8 cellular contexts compared by ENCODE assay signal in the genomic region with DNA sequence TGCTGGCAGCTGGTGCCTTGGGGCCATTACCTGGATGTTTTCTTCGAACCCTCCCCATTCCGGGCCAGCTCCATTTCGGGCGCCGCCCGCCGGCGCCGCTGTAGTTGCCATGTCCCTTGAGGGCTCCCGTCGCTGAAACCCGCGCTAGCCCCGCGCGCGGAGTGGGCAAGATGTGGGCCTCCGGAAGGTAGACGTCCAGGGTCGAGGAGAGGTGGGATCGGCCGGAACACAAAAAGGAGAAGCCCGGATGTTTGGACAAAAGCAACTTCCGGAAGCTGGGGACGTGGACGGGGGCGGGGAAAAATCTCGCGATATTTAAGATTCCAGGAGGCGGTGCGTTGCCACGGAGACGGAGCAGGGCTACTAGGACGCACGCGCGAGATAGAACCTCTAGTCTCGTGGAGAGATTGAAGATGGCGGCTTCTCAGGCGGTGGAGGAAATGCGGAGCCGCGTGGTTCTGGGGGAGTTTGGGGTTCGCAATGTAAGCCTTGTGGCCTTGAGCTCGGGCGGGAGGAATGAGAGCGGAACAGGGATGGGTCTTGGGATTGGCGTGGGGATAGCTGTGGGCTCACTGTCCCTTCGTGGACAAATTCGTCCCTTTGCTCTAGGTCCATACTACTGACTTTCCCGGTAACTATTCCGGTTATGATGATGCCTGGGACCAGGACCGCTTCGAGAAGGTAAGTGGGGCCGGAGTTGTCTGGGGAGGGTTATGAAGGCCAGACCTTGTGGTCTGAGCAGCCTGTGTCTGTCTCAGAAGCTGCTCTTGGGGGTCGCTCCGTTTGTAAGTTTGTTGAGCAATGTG. TPM values are rescaled to one million over a fixed set of nuclear protein-coding genes. Genes with fewer than 3 reads are reported as not detected.
DNase-seq lines count a peak whose midpoint lies in the region; ATAC-seq and TF ChIP-seq lines count a peak whose summit lies in the region.

A gene with protein sequence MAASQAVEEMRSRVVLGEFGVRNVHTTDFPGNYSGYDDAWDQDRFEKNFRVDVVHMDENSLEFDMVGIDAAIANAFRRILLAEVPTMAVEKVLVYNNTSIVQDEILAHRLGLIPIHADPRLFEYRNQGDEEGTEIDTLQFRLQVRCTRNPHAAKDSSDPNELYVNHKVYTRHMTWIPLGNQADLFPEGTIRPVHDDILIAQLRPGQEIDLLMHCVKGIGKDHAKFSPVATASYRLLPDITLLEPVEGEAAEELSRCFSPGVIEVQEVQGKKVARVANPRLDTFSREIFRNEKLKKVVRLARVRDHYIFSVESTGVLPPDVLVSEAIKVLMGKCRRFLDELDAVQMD (plus strand): TSS at position 393 of the 806 bp plus-strand sequence. CDS start 21 bp downstream, at position 414.
Gene YIPF3 (minus strand): TSS at position 230 of the 806 bp plus-strand sequence. CDS start 119 bp downstream, at position 111.

- no peak within 1 kb of the TSS for H3K4me3 Mint-ChIP-seq in GM23338
- no peak within 1 kb of the TSS for H3K4me3 Mint-ChIP-seq in activated T-helper 1 cell treated with anti-CD3 and anti-CD28 coated beads, Interleukin-12 subunit alpha, Interleukin-12 subunit beta, Interleukin-2, Interleukin-4 antibody, amounts not matched to agents 30 ng/mL and 10 ng/mL and 1 ng/mL, durations not matched to agents 14 hours and 24 hours and 36 hours
- H3K4me3 Mint-ChIP-seq in naive thymus-derived CD8-positive, alpha-beta T cell: no peak within 1 kb of the TSS

- ATAC-seq in GM23338: peak; percentile 91
- peak; percentile 95 to 96 for ATAC-seq in naive thymus-derived CD8-positive, alpha-beta T cell

- peak within 1 kb of the TSS; percentile 88; the same call in 1 of the 2 replicates for H2AFZ ChIP-seq in GM23338

- peaks cover 9% of the 10 kb centered on the region for H3K27me3 Mint-ChIP-seq in GM23338 (ENCODE audit: insufficient read depth, low read depth, poor library complexity)
- no peaks in the 10 kb centered on the region for H3K27me3 Mint-ChIP-seq in activated T-helper 1 cell treated with anti-CD3 and anti-CD28 coated beads, Interleukin-12 subunit alpha, Interleukin-12 subunit beta, Interleukin-2, Interleukin-4 antibody, amounts not matched to agents 30 ng/mL and 10 ng/mL and 1 ng/mL, durations not matched to agents 14 hours and 24 hours and 36 hours (ENCODE audit: insufficient read depth)
- no peaks in the 10 kb centered on the region for H3K27me3 Mint-ChIP-seq in naive thymus-derived CD8-positive, alpha-beta T cell

- H3K79me2 ChIP-seq in GM23338 (replicated peaks; ENCODE audit: insufficient read depth): peaks cover 46% of the 10 kb centered on the region

- no peaks in the 10 kb centered on the region for H3K9me3 Mint-ChIP-seq in GM23338
- H3K9me3 Mint-ChIP-seq in activated T-helper 1 cell treated with anti-CD3 and anti-CD28 coated beads, Interleukin-12 subunit alpha, Interleukin-12 subunit beta, Interleukin-2, Interleukin-4 antibody, amounts not matched to agents 30 ng/mL and 10 ng/mL and 1 ng/mL, durations not matched to agents 14 hours and 24 hours and 36 hours: no peaks in the 10 kb centered on the region
- H3K9me3 Mint-ChIP-seq in naive thymus-derived CD8-positive, alpha-beta T cell: no peaks in the 10 kb centered on the region

- POLR2A ChIA-PET in naive thymus-derived CD8-positive, alpha-beta T cell (lab: Charles Lee): interaction anchor here (0.6 to 3.1 kb wide), 18 partner anchors 9 to 1590 kb away, joined by 3 to 17 read pairs (median 4); partner anchors contain the start of genes ABCC10, CUL9, DLK2 and TJAP1

- peaks cover 43% of the 10 kb centered on the region for H3K36me3 ChIP-seq in GM23338 (ENCODE audit: insufficient read depth)

- H3K27me3 ChIP-seq in GM23338 (ENCODE audit: insufficient read depth): no peaks in the 10 kb centered on the region

- H3K36me3 Mint-ChIP-seq in GM23338 (ENCODE audit: low read depth): peaks cover 36% of the 10 kb centered on the region
- H3K36me3 Mint-ChIP-seq in activated T-helper 1 cell treated with anti-CD3 and anti-CD28 coated beads, Interleukin-12 subunit alpha, Interleukin-12 subunit beta, Interleukin-2, Interleukin-4 antibody, amounts not matched to agents 30 ng/mL and 10 ng/mL and 1 ng/mL, durations not matched to agents 14 hours and 24 hours and 36 hours (ENCODE audit: low read depth): peaks cover 31% of the 10 kb centered on the region
- H3K36me3 Mint-ChIP-seq in naive thymus-derived CD8-positive, alpha-beta T cell: peaks cover 0 to 35% (median 8%) of the 10 kb centered on the region in 3 donors

- H3F3A ChIP-seq in GM23338 (replicated peaks; ENCODE audit: low read depth): peaks cover 27% of the 10 kb centered on the region

- H3K27ac ChIP-seq in GM23338 (ENCODE audit: low read depth): peak within 1 kb of the TSS; percentile 46; the same call in 1 of the 2 replicates

- H3K9me2 ChIP-seq in GM23338 (ENCODE audit: insufficient read depth): no peaks in the 10 kb centered on the region

- peaks cover 3% of the 10 kb centered on the region for H4K20me1 ChIP-seq in GM23338 (replicated peaks; ENCODE audit: insufficient read depth)

- H3K4me1 Mint-ChIP-seq in GM23338: peaks cover 21% of the 10 kb centered on the region
- peaks cover 20% of the 10 kb centered on the region for H3K4me1 Mint-ChIP-seq in activated T-helper 1 cell treated with anti-CD3 and anti-CD28 coated beads, Interleukin-12 subunit alpha, Interleukin-12 subunit beta, Interleukin-2, Interleukin-4 antibody, amounts not matched to agents 30 ng/mL and 10 ng/mL and 1 ng/mL, durations not matched to agents 14 hours and 24 hours and 36 hours (ENCODE audit: low read depth)
- H3K4me1 Mint-ChIP-seq in naive thymus-derived CD8-positive, alpha-beta T cell: peaks cover 5 to 17% (median 10%) of the 10 kb centered on the region in 4 donors

- no peak within 1 kb of the TSS for H3K27ac Mint-ChIP-seq in GM23338
- H3K27ac Mint-ChIP-seq in activated T-helper 1 cell treated with anti-CD3 and anti-CD28 coated beads, Interleukin-12 subunit alpha, Interleukin-12 subunit beta, Interleukin-2, Interleukin-4 antibody, amounts not matched to agents 30 ng/mL and 10 ng/mL and 1 ng/mL, durations not matched to agents 14 hours and 24 hours and 36 hours: no peak within 1 kb of the TSS
- peak within 1 kb of the TSS in 1 of 10 donors; percentile 34 for H3K27ac Mint-ChIP-seq in naive thymus-derived CD8-positive, alpha-beta T cell

- H3K4me2 ChIP-seq in GM23338: peak within 1 kb of the TSS; percentile 97

- DNase-seq in Daoy (ENCODE audit: low read depth) (peak; percentile 98), GM23338 (ENCODE audit: low spot score) (peak; percentile 100), LHCN-M2 (ENCODE audit: low read depth) (peak; percentile 98), RPMI7951 (ENCODE audit: low read depth) (peak; percentile 98), fibroblast of mammary gland (ENCODE audit: low read depth) (peak; percentile 97)
- DNase-seq in activated T-helper 1 cell treated with anti-CD3 and anti-CD28 coated beads, Interleukin-12 subunit alpha, Interleukin-12 subunit beta, Interleukin-2, Interleukin-4 antibody, amounts not matched to agents 30 ng/mL and 10 ng/mL and 1 ng/mL, durations not matched to agents 14 hours and 24 hours and 36 hours (ENCODE audit: low spot score): peak; percentile 95
- peak; percentile 87 to 98 (median 96) for DNase-seq in naive thymus-derived CD8-positive, alpha-beta T cell
- DNase-seq in stimulated activated naive CD4-positive, alpha-beta T cell (lab: John Stamatoyannopoulos, UW): peak; percentile 87 to 97 (median 95)

- intact Hi-C loops in activated T-helper 1 cell treated with anti-CD3 and anti-CD28 coated beads, Interleukin-12 subunit alpha, Interleukin-12 subunit beta, Interleukin-2, Interleukin-4 antibody, amounts not matched to agents 30 ng/mL and 10 ng/mL and 1 ng/mL, durations not matched to agents 14 hours and 24 hours and 36 hours (cut with micrococcal nuclease): loop anchor here (1.0 to 5.0 kb wide), 11 partner anchors 40 to 1730 kb away; partner anchors contain the start of genes ABCC10, CUL7, GTPBP2 and KLHDC3

- TF ChIP-seq CTCF in GM23338 (conservative IDR thresholded peaks at IDR 0.05; ENCODE audit: low read depth in 2 of 2) (no peak), fibroblast of mammary gland (conservative IDR thresholded peaks at IDR 0.05; ENCODE audit: control insufficient read depth, insufficient read depth, low read depth, low read length) (no peak)

- H3K4me3 ChIP-seq in GM23338 (peak within 1 kb of the TSS; percentile 90), fibroblast of mammary gland (ENCODE audit: control insufficient read depth, low read depth, low read length) (peak within 1 kb of the TSS; percentile 89)

- H3K4me1 ChIP-seq in GM23338 (ENCODE audit: insufficient read depth): peaks cover 14% of the 10 kb centered on the region

RNA-seq across cellular contexts. Expression of the first gene that starts in this region (rescaled TPM):
- total RNA-seq in Daoy (2014; rRNA removed; shearing (Covaris generic)): 71.7 and 72.6 TPM in 2 replicates
- 18.1 and 26.6 TPM in 2 replicates for total RNA-seq in GM23338 (2014; rRNA removed; shearing (Covaris generic))
- polyA plus RNA-seq in GM23338 (2016; fragmentation: Nextera tagmentation; extraction: Ambion mirVana): 47.0 and 48.9 TPM in 2 replicates
- total RNA-seq in LHCN-M2 (2014; rRNA removed): 44.8 and 53.9 TPM in 2 replicates
- 36.8 TPM for polyA plus RNA-seq in LHCN-M2 (2012)
- total RNA-seq in RPMI7951 (2014; rRNA removed; shearing (Covaris generic)): 50.7 and 52.3 TPM in 2 replicates
- total RNA-seq in activated T-helper 1 cell treated with anti-CD3 and anti-CD28 coated beads, Interleukin-12 subunit alpha, Interleukin-12 subunit beta, Interleukin-2, Interleukin-4 antibody, amounts not matched to agents 30 ng/mL and 10 ng/mL and 1 ng/mL, durations not matched to agents 14 hours and 24 hours and 36 hours: 85.8 and 98.0 TPM in 2 replicates
- total RNA-seq in naive thymus-derived CD8-positive, alpha-beta T cell: 10 to 100 TPM; 47.9 to 51.9 TPM
- 10 to 100 TPM in 2 of 3 donors, 1 to 10 TPM in 1; 9.4 to 23.2 (median 14.6) TPM for polyA plus RNA-seq in naive thymus-derived CD8-positive, alpha-beta T cell

RNA-seq across cellular contexts. Expression of gene YIPF3, which starts in this region (rescaled TPM):
- 127 and 129 TPM in 2 replicates for total RNA-seq in Daoy (2014; rRNA removed; shearing (Covaris generic))
- 94.3 and 119 TPM in 2 replicates for total RNA-seq in GM23338 (2014; rRNA removed; shearing (Covaris generic))
- 60.6 and 64.4 TPM in 2 replicates for polyA plus RNA-seq in GM23338 (2016; fragmentation: Nextera tagmentation; extraction: Ambion mirVana)
- total RNA-seq in LHCN-M2 (2014; rRNA removed): 161 and 168 TPM in 2 replicates
- polyA plus RNA-seq in LHCN-M2 (2012): 125 TPM
- total RNA-seq in RPMI7951 (2014; rRNA removed; shearing (Covaris generic)): 139 and 151 TPM in 2 replicates
- total RNA-seq in activated T-helper 1 cell treated with anti-CD3 and anti-CD28 coated beads, Interleukin-12 subunit alpha, Interleukin-12 subunit beta, Interleukin-2, Interleukin-4 antibody, amounts not matched to agents 30 ng/mL and 10 ng/mL and 1 ng/mL, durations not matched to agents 14 hours and 24 hours and 36 hours: 60.2 and 62.5 TPM in 2 replicates
- total RNA-seq in naive thymus-derived CD8-positive, alpha-beta T cell: 10 to 100 TPM; 77.0 to 77.5 TPM
- 10 to 100 TPM; 58.4 to 70.4 (median 68.3) TPM for polyA plus RNA-seq in naive thymus-derived CD8-positive, alpha-beta T cell

Comparison
In these comparisons a context has a peak if more than half of its experiments do, and no peak if none do; other contexts are left out.
1. Peak in every context shown above with its lines: DNase-seq, ATAC-seq, H3K4me3 ChIP-seq and H3K27ac ChIP-seq.